In genomic region chrX:48835524-48836329, GRCh38 we compare ENCODE assay signal across 8 cellular contexts. TPM values are rescaled to one million over a fixed set of nuclear protein-coding genes. Genes with fewer than 3 reads are reported as not detected.
DNase-seq lines count a peak whose midpoint lies in the region; ATAC-seq and TF ChIP-seq lines count a peak whose summit lies in the region.

Gene PCSK1N, minus strand, starts transcription at chrX:48835610. Its CDS starts 78 bp downstream, at chrX:48835532.

- H3K9me3 ChIP-seq in lower lobe of right lung = no peaks in the 10 kb centered on the region
- no peaks in the 10 kb centered on the region for H3K9me3 ChIP-seq in vagina

- no peak within 1 kb of the TSS for H3K27ac ChIP-seq in lower lobe of right lung
- H3K27ac ChIP-seq in vagina = no peak within 1 kb of the TSS

- H3K36me3 ChIP-seq in lower lobe of right lung (no peaks in the 10 kb centered on the region), vagina (no peaks in the 10 kb centered on the region)

- peak; percentile 47 for DNase-seq in H4 (ENCODE audit: low spot score)
- peak; percentile 58 for DNase-seq in NCI-H345 treated with DMSO at 0.1 percent for 48 hours (lab: John Stamatoyannopoulos, UW; ENCODE audit: unreplicated experiment)
- DNase-seq in amygdala (lab: John Stamatoyannopoulos, UW) = peak in 30 of 56 donors; percentile 1 to 46 (median 16)
- DNase-seq in lower lobe of right lung = no peak
- DNase-seq in vagina (ENCODE audit: extremely low spot score in 2 of 2) = no peak
- no peak for DNase-seq in NK-92 (lab: John Stamatoyannopoulos, UW; ENCODE audit: unreplicated experiment)

- H3K4me3 ChIP-seq in lower lobe of right lung = peak within 1 kb of the TSS; percentile 25
- peak within 1 kb of the TSS; percentile 18 to 26 for H3K4me3 ChIP-seq in vagina

- intact Hi-C loops in lower lobe of right lung (cut with DNase I) = no loop called here
- intact Hi-C loops in vagina (cut with DNase I) = no loop called here

- no peak for TF ChIP-seq POLR2A in vagina (IDR thresholded peaks at IDR 0.05)

- H3K4me1 ChIP-seq in lower lobe of right lung (no peaks in the 10 kb centered on the region), vagina (no peaks in the 10 kb centered on the region)

- ATAC-seq in lower lobe of right lung (peak in 1 of 2 donors; percentile 37), GM21367 (IDR thresholded peaks at IDR 0.05; ENCODE audit: unreplicated experiment) (no peak), HG03442 (IDR thresholded peaks at IDR 0.05; ENCODE audit: unreplicated experiment) (no peak)

- TF ChIP-seq CTCF in lower lobe of right lung (IDR thresholded peaks at IDR 0.05) (no peak), vagina (IDR thresholded peaks at IDR 0.05) (no peak)

- H3K27me3 ChIP-seq in lower lobe of right lung (ENCODE audit: low read depth) = peaks cover 16% of the 10 kb centered on the region
- no peaks in the 10 kb centered on the region for H3K27me3 ChIP-seq in vagina

RNA-seq across cellular contexts. Expression of gene PCSK1N, which starts in this region (rescaled TPM):
- total RNA-seq in H4 (2014; rRNA removed; shearing (Covaris generic)) = 9.9 and 16.0 TPM in 2 replicates
- 3.0 TPM for total RNA-seq in lower lobe of right lung
- 15.0 TPM for total RNA-seq in vagina

Comparison
In these comparisons a context has a peak if more than half of its experiments do, and no peak if none do; other contexts are left out.
1. DNase-seq: peak in H4 (single experiment), NCI-H345 treated with DMSO at 0.1 percent for 48 hours (single experiment) and amygdala (30 of 56); none in lower lobe of right lung (single experiment), vagina (0 of 2) and NK-92 (single experiment).